ENCODE assay signal across 1 cellular context in the genomic region with DNA sequence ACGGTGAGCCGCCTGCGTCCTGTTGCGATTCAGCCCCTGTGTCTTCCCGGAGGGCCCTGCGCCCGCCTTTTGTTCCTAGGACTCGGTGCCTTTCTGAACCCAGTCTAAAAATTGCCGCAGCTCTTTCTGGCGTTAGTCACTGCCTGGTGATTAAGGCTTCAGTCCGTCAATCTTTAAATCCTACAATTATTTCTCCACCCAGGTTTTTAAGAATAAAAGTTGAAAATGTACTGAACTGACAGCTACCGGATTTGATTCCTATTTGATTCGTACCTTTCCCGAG.
TF ChIP-seq lines count a peak whose summit lies in the region.

No MANE protein-coding gene starts in this region.

TF ChIP-seq in GM12878, 131 proteins besides CTCF, POLR2A, EP300 and RAD21:
- no peak for TF ChIP-seq GABPA (IDR thresholded peaks at IDR 0.05; ENCODE audit: low read depth)
- TF ChIP-seq MAX (IDR thresholded peaks at IDR 0.05; ENCODE audit: low read depth, low read length) = no peak
- TF ChIP-seq EED (IDR thresholded peaks at IDR 0.05; ENCODE audit: low read depth) = no peak
TF ChIP-seq in GM12878: peak in this region for 0.
